Comparison of ENCODE assay signal across 8 cellular contexts in the genomic region with DNA sequence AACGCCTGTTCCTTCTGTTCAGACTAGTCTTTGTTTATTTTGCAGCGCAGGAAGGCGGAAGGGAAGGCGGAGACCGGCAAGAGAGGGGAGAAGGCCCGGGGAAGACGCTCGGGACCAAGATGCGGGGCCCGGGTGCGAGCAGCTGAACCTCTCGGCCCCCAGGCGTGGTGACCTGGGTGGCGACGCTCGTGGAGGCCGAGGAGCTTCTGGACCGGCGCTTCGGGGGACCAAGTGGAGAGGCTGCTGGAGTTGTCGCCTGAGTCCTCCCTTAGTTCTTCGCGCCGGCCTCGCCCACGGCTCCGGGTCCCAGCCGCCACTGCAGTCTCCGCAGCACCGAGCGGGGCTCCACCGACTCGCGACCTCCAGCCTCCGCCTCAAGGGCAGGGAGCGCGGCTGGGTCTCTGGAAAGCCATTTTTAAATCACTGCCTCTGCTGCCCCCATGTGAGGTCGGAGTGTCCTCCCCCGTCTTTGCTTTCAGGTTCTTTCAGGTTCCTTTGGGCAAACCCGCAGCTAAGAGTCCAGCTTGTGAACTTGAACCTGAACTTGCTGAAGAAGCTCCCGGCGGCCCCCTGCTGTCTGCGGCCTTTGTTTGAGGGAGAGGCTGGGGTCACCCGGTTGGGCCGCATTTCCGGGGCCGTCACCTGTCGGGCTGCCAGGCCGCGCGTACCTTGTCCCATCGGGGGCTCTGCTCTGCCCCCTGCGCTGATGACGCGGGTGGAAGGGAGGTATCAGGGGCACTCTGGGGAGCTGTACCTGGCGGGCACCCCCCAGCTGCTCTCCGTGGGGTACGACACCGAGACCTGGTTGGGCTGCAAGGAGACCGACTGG.
A peak's percentile ranks its signal among the peaks of the same experiment; 100 is the strongest.
DNase-seq lines count a peak whose midpoint lies in the region; ATAC-seq lines count a peak whose summit lies in the region.

No MANE protein-coding gene starts in this region.

- ATAC-seq in GM18909 (IDR thresholded peaks at IDR 0.05; ENCODE audit: poor library complexity, unreplicated experiment), result peak; percentile 64
- ATAC-seq in GM18873 (IDR thresholded peaks at IDR 0.05; ENCODE audit: low FRiP score, unreplicated experiment), result no peak

- peak; percentile 17 to 18 for DNase-seq in NOMO-1 (lab: John Stamatoyannopoulos, UW; ENCODE audit: unreplicated experiment in 2 of 2)
- DNase-seq in kidney tubule cell (ENCODE audit: low spot score), result peak; percentile 30
- DNase-seq in stimulated activated CD8-positive, alpha-beta memory T cell treated with anti-CD3 and anti-CD28 coated beads, Interleukin-7, amount 100 ng/mL, for 48 hours (ENCODE audit: extremely low read depth in 1 of 2, low read depth in 1 of 2), result peak; percentile 0 to 12
- DNase-seq in NAMALWA (ENCODE audit: low spot score), result no peak
- DNase-seq in GOT3 (lab: John Stamatoyannopoulos, UW), result no peak

- H3K27ac ChIP-seq in angular gyrus (ENCODE audit: low read depth, low read length), result peak overlapping the region; percentile 20

Comparison
In these comparisons a context has a peak if more than half of its experiments do, and no peak if none do; other contexts are left out.
1. DNase-seq: peak in NOMO-1 (2 of 2), kidney tubule cell (single experiment) and stimulated activated CD8-positive, alpha-beta memory T cell treated with anti-CD3 and anti-CD28 coated beads, Interleukin-7, amount 100 ng/mL, for 48 hours (2 of 2); none in NAMALWA (single experiment) and GOT3 (single experiment).